Comparison of ENCODE assay signal across 8 cellular contexts in genomic region chr17:7260601-7261376, GRCh38. TPM values are rescaled to one million over a fixed set of nuclear protein-coding genes. Genes with fewer than 3 reads are reported as not detected.
DNase-seq lines count a peak whose midpoint lies in the region; ATAC-seq, FAIRE-seq and TF ChIP-seq lines count a peak whose summit lies in the region.

No MANE protein-coding gene starts in this region.

- no TSS peak for BruUV-seq in A673 (replicated peaks; lab: Mats Ljungman, UMichigan)

- H3K4me1 ChIP-seq in A673 (ENCODE audit: insufficient read depth, low read length, poor library complexity, severe bottlenecking) (peaks cover 16% of the 10 kb centered on the region), Karpas-422 (ENCODE audit: low read length) (no peaks in the 10 kb centered on the region)

- H4K20me1 ChIP-seq in Karpas-422 (ENCODE audit: insufficient read depth, low read depth, low read length) = no peaks in the 10 kb centered on the region

- TF ChIP-seq CTCF in glutamatergic neuron (IDR thresholded peaks at IDR 0.05; ENCODE audit: partially characterized antibody, unreplicated experiment) (no peak), progenitor cell of endocrine pancreas (IDR thresholded peaks at IDR 0.05; ENCODE audit: unreplicated experiment) (no peak), A673 (conservative IDR thresholded peaks at IDR 0.05; ENCODE audit: low read depth, low read length) (no peak)

- no peak overlapping the region for H3K27ac Mint-ChIP-seq in activated CD8-positive, alpha-beta T cell treated with anti-CD3 and anti-CD28 coated beads, Interleukin-2, amount 10 ng/mL, durations not matched to agents 7 days and 5 days
- no peak overlapping the region for H3K27ac Mint-ChIP-seq in glutamatergic neuron (ENCODE audit: unreplicated experiment)
- peak overlapping the region; percentile 97 for H3K27ac Mint-ChIP-seq in progenitor cell of endocrine pancreas

- no peaks in the 10 kb centered on the region for H3K9me3 ChIP-seq in A673 (ENCODE audit: low read depth, low read length, poor library complexity, severe bottlenecking)
- no peaks in the 10 kb centered on the region for H3K9me3 ChIP-seq in Karpas-422 (ENCODE audit: low read length)

- H3K4me3 ChIP-seq in A673 (ENCODE audit: low read depth, low read length, poor library complexity, severe bottlenecking) = no peak overlapping the region
- H3K4me3 ChIP-seq in Karpas-422 (ENCODE audit: low read length) = no peak overlapping the region

- H3K27ac ChIP-seq in A673 (ENCODE audit: low read depth, low read length, poor library complexity, severe bottlenecking) (no peak overlapping the region), Karpas-422 (ENCODE audit: low read length) (no peak overlapping the region)

- POLR2A ChIA-PET in activated CD8-positive, alpha-beta T cell treated with anti-CD3 and anti-CD28 coated beads, Interleukin-2, amount 10 ng/mL, durations not matched to agents 7 days and 5 days (lab: Charles Lee) = interaction anchor here (0.7 to 1.0 kb wide), 3 partner anchors 17 to 265 kb away, joined by 3 read pairs; partner anchors contain the start of genes ACADVL and DLG4
- POLR2A ChIA-PET in A673 (lab: Charles Lee; ENCODE audit: low non-redundant PET) = no interaction called here

- no peak overlapping the region for H3K4me2 ChIP-seq in Karpas-422 (ENCODE audit: low read depth, low read length, poor library complexity, severe bottlenecking)

- peaks cover 33% of the 10 kb centered on the region for H3K4me1 Mint-ChIP-seq in activated CD8-positive, alpha-beta T cell treated with anti-CD3 and anti-CD28 coated beads, Interleukin-2, amount 10 ng/mL, durations not matched to agents 7 days and 5 days (ENCODE audit: low read depth)
- H3K4me1 Mint-ChIP-seq in glutamatergic neuron (ENCODE audit: low read depth, unreplicated experiment) = peaks cover 5% of the 10 kb centered on the region
- peaks cover 33% of the 10 kb centered on the region for H3K4me1 Mint-ChIP-seq in progenitor cell of endocrine pancreas (ENCODE audit: low read depth)

- H2AFZ ChIP-seq in Karpas-422 (ENCODE audit: low read length) = no peak overlapping the region

- peak; percentile 62 for ATAC-seq in activated CD8-positive, alpha-beta T cell treated with anti-CD3 and anti-CD28 coated beads, Interleukin-2, amount 10 ng/mL, durations not matched to agents 7 days and 5 days

- H3K4me3 Mint-ChIP-seq in activated CD8-positive, alpha-beta T cell treated with anti-CD3 and anti-CD28 coated beads, Interleukin-2, amount 10 ng/mL, durations not matched to agents 7 days and 5 days = peak overlapping the region; percentile 52
- H3K4me3 Mint-ChIP-seq in glutamatergic neuron (ENCODE audit: unreplicated experiment) (peak overlapping the region; percentile 52), progenitor cell of endocrine pancreas (ENCODE audit: low read depth) (peak overlapping the region; percentile 99)

- intact Hi-C loops in A673 (cut with micrococcal nuclease; ENCODE audit: unreplicated experiment) = no loop called here

- H3K9me2 ChIP-seq in Karpas-422 (replicated peaks; ENCODE audit: insufficient read depth, low read length) = no peaks in the 10 kb centered on the region

- peaks cover 20% of the 10 kb centered on the region for H3K36me3 Mint-ChIP-seq in activated CD8-positive, alpha-beta T cell treated with anti-CD3 and anti-CD28 coated beads, Interleukin-2, amount 10 ng/mL, durations not matched to agents 7 days and 5 days (ENCODE audit: low read depth)
- H3K36me3 Mint-ChIP-seq in glutamatergic neuron (ENCODE audit: unreplicated experiment) (peaks cover 4% of the 10 kb centered on the region), progenitor cell of endocrine pancreas (ENCODE audit: insufficient read depth) (peaks cover 9% of the 10 kb centered on the region)

- peaks cover 24% of the 10 kb centered on the region for H3K27me3 Mint-ChIP-seq in activated CD8-positive, alpha-beta T cell treated with anti-CD3 and anti-CD28 coated beads, Interleukin-2, amount 10 ng/mL, durations not matched to agents 7 days and 5 days (ENCODE audit: low read depth)
- H3K27me3 Mint-ChIP-seq in glutamatergic neuron (ENCODE audit: unreplicated experiment) (peaks cover 17% of the 10 kb centered on the region), progenitor cell of endocrine pancreas (no peaks in the 10 kb centered on the region)

- H3K9ac ChIP-seq in Karpas-422 (ENCODE audit: low read length) = no peak overlapping the region

- H3K79me2 ChIP-seq in Karpas-422 (ENCODE audit: low read length) = no peaks in the 10 kb centered on the region

- no peak for FAIRE-seq in urothelium cell line (lab: Jason Lieb, UNC)

- H3K36me3 ChIP-seq in A673 (ENCODE audit: insufficient read depth, low read length, poor library complexity, severe bottlenecking) = peaks cover 9% of the 10 kb centered on the region
- H3K36me3 ChIP-seq in Karpas-422 (ENCODE audit: insufficient read depth, low read length) = peaks cover 6% of the 10 kb centered on the region; the same call in 1 of the 2 replicates

- no peaks in the 10 kb centered on the region for H3K9me3 Mint-ChIP-seq in activated CD8-positive, alpha-beta T cell treated with anti-CD3 and anti-CD28 coated beads, Interleukin-2, amount 10 ng/mL, durations not matched to agents 7 days and 5 days (ENCODE audit: insufficient read depth)
- H3K9me3 Mint-ChIP-seq in glutamatergic neuron (ENCODE audit: unreplicated experiment) = peaks cover 2% of the 10 kb centered on the region
- H3K9me3 Mint-ChIP-seq in progenitor cell of endocrine pancreas (ENCODE audit: low read depth) = no peaks in the 10 kb centered on the region

- H3K27me3 ChIP-seq in A673 (replicated peaks; ENCODE audit: insufficient read depth, low read depth, low read length, poor library complexity) (no peaks in the 10 kb centered on the region), Karpas-422 (ENCODE audit: low read length) (no peaks in the 10 kb centered on the region)

- CTCF ChIA-PET in activated CD8-positive, alpha-beta T cell treated with anti-CD3 and anti-CD28 coated beads, Interleukin-2, amount 10 ng/mL, durations not matched to agents 7 days and 5 days (lab: Charles Lee) = interaction anchor here (0.6 to 1.3 kb wide), 2 partner anchors 36 to 354 kb away, joined by 3 to 4 read pairs; no protein-coding TSS in a partner anchor
- CTCF ChIA-PET in A673 (lab: Charles Lee) = no interaction called here

- DNase-seq in stimulated activated naive CD4-positive, alpha-beta T cell (lab: John Stamatoyannopoulos, UW) = peak in 4 of 6 experiments; percentile 29 to 43 (median 36)
- DNase-seq in stimulated activated naive CD4-positive, alpha-beta T cell treated with Interleukin-2 at 50 U/mL for 16 hours (lab: John Stamatoyannopoulos, UW) = no peak
- peak; percentile 47 for DNase-seq in activated CD8-positive, alpha-beta T cell treated with anti-CD3 and anti-CD28 coated beads, Interleukin-2, amount 10 ng/mL, durations not matched to agents 7 days and 5 days
- DNase-seq in glutamatergic neuron (peak; percentile 48), progenitor cell of endocrine pancreas (ENCODE audit: low spot score, unreplicated experiment) (peak; percentile 62), urothelium cell line (ENCODE audit: low spot score) (no peak), A673 (ENCODE audit: low spot score) (no peak), Karpas-422 (no peak)

RNA-seq across cellular contexts. Expression of gene CLDN7, which starts 1.5 kb away (rescaled TPM):
- total RNA-seq in activated CD8-positive, alpha-beta T cell treated with anti-CD3 and anti-CD28 coated beads, Interleukin-2, amount 10 ng/mL, durations not matched to agents 7 days and 5 days = 1 to 10 TPM; 1.1 to 1.3 TPM
- total RNA-seq in glutamatergic neuron (ENCODE audit: unreplicated experiment) (0.44 TPM), progenitor cell of endocrine pancreas (137 and 147 TPM in 2 replicates), A673 (2021) (0.55 TPM in 1 of 2 replicates, not detected in the other)
- total RNA-seq in Karpas-422 (2014; rRNA removed; shearing (Covaris generic); ENCODE audit: low replicate concordance) = not detected in 2 replicates

RNA-seq across cellular contexts. Expression of gene ELP5, which starts 8.8 kb away (rescaled TPM):
- 10 to 100 TPM; 63.5 to 66.1 TPM for total RNA-seq in activated CD8-positive, alpha-beta T cell treated with anti-CD3 and anti-CD28 coated beads, Interleukin-2, amount 10 ng/mL, durations not matched to agents 7 days and 5 days
- total RNA-seq in glutamatergic neuron (ENCODE audit: unreplicated experiment) = 34.1 TPM
- 42.3 and 45.0 TPM in 2 replicates for total RNA-seq in progenitor cell of endocrine pancreas
- 123 and 128 TPM in 2 replicates for total RNA-seq in A673 (2021)
- 38.8 and 53.4 TPM in 2 replicates for total RNA-seq in Karpas-422 (2014; rRNA removed; shearing (Covaris generic); ENCODE audit: low replicate concordance)

RNA-seq across cellular contexts. Expression of gene CTDNEP1, which starts 9.3 kb away (rescaled TPM):
- total RNA-seq in activated CD8-positive, alpha-beta T cell treated with anti-CD3 and anti-CD28 coated beads, Interleukin-2, amount 10 ng/mL, durations not matched to agents 7 days and 5 days = 100 to 1,000 TPM; 171 to 186 TPM
- 185 TPM for total RNA-seq in glutamatergic neuron (ENCODE audit: unreplicated experiment)
- 134 and 137 TPM in 2 replicates for total RNA-seq in progenitor cell of endocrine pancreas
- total RNA-seq in A673 (2021) = 175 and 179 TPM in 2 replicates
- total RNA-seq in Karpas-422 (2014; rRNA removed; shearing (Covaris generic); ENCODE audit: low replicate concordance) = 52.6 and 87.8 TPM in 2 replicates

RNA-seq across cellular contexts. Expression of gene GABARAP, which starts 18.5 kb away (rescaled TPM):
- 100 to 1,000 TPM; 203 to 227 TPM for total RNA-seq in activated CD8-positive, alpha-beta T cell treated with anti-CD3 and anti-CD28 coated beads, Interleukin-2, amount 10 ng/mL, durations not matched to agents 7 days and 5 days
- 908 TPM for total RNA-seq in glutamatergic neuron (ENCODE audit: unreplicated experiment)
- total RNA-seq in progenitor cell of endocrine pancreas = 447 and 466 TPM in 2 replicates
- 296 and 314 TPM in 2 replicates for total RNA-seq in A673 (2021)
- 218 and 301 TPM in 2 replicates for total RNA-seq in Karpas-422 (2014; rRNA removed; shearing (Covaris generic); ENCODE audit: low replicate concordance)

RNA-seq across cellular contexts. Expression of gene SLC2A4, which starts 20.7 kb away (rescaled TPM):
- total RNA-seq in activated CD8-positive, alpha-beta T cell treated with anti-CD3 and anti-CD28 coated beads, Interleukin-2, amount 10 ng/mL, durations not matched to agents 7 days and 5 days = not detected
- total RNA-seq in glutamatergic neuron (ENCODE audit: unreplicated experiment) = 0.42 TPM
- total RNA-seq in progenitor cell of endocrine pancreas = 1.5 and 2.0 TPM in 2 replicates
- total RNA-seq in A673 (2021) = 0.67 and 1.6 TPM in 2 replicates
- 0.14 TPM in 1 of 2 replicates, not detected in the other for total RNA-seq in Karpas-422 (2014; rRNA removed; shearing (Covaris generic); ENCODE audit: low replicate concordance)

Comparison
In these comparisons a context has a peak if more than half of its experiments do, and no peak if none do; other contexts are left out.
1. DNase-seq: peak in stimulated activated naive CD4-positive, alpha-beta T cell (4 of 6), activated CD8-positive, alpha-beta T cell treated with anti-CD3 and anti-CD28 coated beads, Interleukin-2, amount 10 ng/mL, durations not matched to agents 7 days and 5 days (single experiment), glutamatergic neuron (single experiment) and progenitor cell of endocrine pancreas (single experiment); none in stimulated activated naive CD4-positive, alpha-beta T cell treated with Interleukin-2 at 50 U/mL for 16 hours (single experiment), urothelium cell line (single experiment), A673 (single experiment) and Karpas-422 (single experiment).
2. RNA of gene CLDN7, which starts 1.5 kb away (total RNA-seq): 137 to 147 TPM in progenitor cell of endocrine pancreas; 1.1 to 1.3 TPM in activated CD8-positive, alpha-beta T cell treated with anti-CD3 and anti-CD28 coated beads, Interleukin-2, amount 10 ng/mL, durations not matched to agents 7 days and 5 days, 0.44 TPM in glutamatergic neuron (single experiment), 0.55 TPM in A673 and not detected in Karpas-422; every median in the first group is over 10 times any median in the second.
3. Peak in every context shown above with its lines, with median percentiles within 50 percentile points of each other: H3K4me3 Mint-ChIP-seq.